In the genomic region with DNA sequence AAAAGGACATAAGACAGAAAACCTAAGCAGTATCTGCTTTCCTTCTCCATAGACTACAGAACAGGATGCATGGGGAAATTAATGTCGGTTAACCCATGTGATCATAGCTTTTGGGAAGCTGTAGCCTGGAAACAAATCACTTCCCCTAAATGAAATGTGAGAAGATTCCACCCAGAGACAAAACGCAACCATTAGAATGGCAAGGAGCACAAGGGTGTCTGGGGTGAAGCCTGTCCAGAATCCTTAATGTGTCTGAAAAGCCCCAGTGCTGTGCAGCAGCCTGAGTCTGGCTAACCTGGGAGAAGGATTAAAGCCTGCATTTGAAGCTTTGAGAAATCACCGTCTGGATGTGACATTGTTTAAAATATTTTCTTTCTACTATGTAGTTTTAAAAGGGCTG, we compare ENCODE assay signal across 22 cellular contexts.
DNase-seq lines count a peak whose midpoint lies in the region; ATAC-seq, FAIRE-seq and TF ChIP-seq lines count a peak whose summit lies in the region.
"Had no signal": no experiment of that assay in that cellular context is flagged by ENCODE, and none has a peak within 500 bp of the region (broad histone marks: within the 10 kb centered on the region; RNA-seq: fewer than 3 reads in every experiment).

No MANE protein-coding gene starts in this region.

- H3K9me3 Mint-ChIP-seq in nephron (no peaks in the 10 kb centered on the region), progenitor cell of endocrine pancreas (ENCODE audit: low read depth) (no peaks in the 10 kb centered on the region)
- H3K9me3 Mint-ChIP-seq: activated T-helper 17 cell treated with anti-CD3 and anti-CD28 coated beads, Interleukin-2, amount 50 U/mL, for 72 hours; stimulated activated effector memory CD8-positive, alpha-beta T cell treated with anti-CD3 and anti-CD28 coated beads, Interleukin-12 subunit alpha, Interleukin-12 subunit beta, amount 100 ng/mL, for 72 hours had no signal

- H4K5ac ChIP-seq in H1 (ENCODE audit: insufficient read length, low read depth, low read length): no peak overlapping the region

- H3K27me3 Mint-ChIP-seq in nephron (ENCODE audit: low read depth) (no peaks in the 10 kb centered on the region), progenitor cell of endocrine pancreas (peaks cover 2% of the 10 kb centered on the region)
- H3K27me3 Mint-ChIP-seq: activated T-helper 17 cell treated with anti-CD3 and anti-CD28 coated beads, Interleukin-2, amount 50 U/mL, for 72 hours; B cell had no signal

- no peak for TF ChIP-seq EP300 in H1 (IDR thresholded peaks at IDR 0.05; ENCODE audit: borderline replicate concordance in 1 of 2, low read depth in 2 of 2, low read length in 2 of 2)

- no peak overlapping the region for H3K4me3 ChIP-seq in H1 (ENCODE audit: extremely low read depth in 1 of 4, insufficient read depth in 2 of 4, low read depth in 3 of 4, low read length in 4 of 4)
- H3K4me3 ChIP-seq: GM23248, K562, left ventricle myocardium inferior, prostate gland, thyroid gland had no signal

- POLR2A ChIA-PET in H1 (lab: Charles Lee; ENCODE audit: partially characterized antibody): no interaction called here

- no peak for TF ChIP-seq RAD21 in H1 (IDR thresholded peaks at IDR 0.05 in 1 of 2, conservative IDR thresholded peaks at IDR 0.05 in 1 of 2; ENCODE audit: low read depth in 2 of 2, low read length in 2 of 2)

- no peak overlapping the region; the same call in 1 of the 2 replicates for H3K18ac ChIP-seq in H1 (ENCODE audit: extremely low read depth, low read length)

- H3K4me2 ChIP-seq in H1 (ENCODE audit: insufficient read depth in 1 of 2, low read depth in 2 of 2, low read length in 2 of 2): no peak overlapping the region

- peak; percentile 11 for DNase-seq in DMS153 treated with DMSO at 0.1 percent for 48 hours (lab: John Stamatoyannopoulos, UW; ENCODE audit: unreplicated experiment)
- peak; percentile 51 for DNase-seq in LHCN-M2 (ENCODE audit: low read depth)
- no peak for DNase-seq in H1 (ENCODE audit: low read depth in 1 of 2, low spot score in 2 of 2)
- no peak for DNase-seq in progenitor cell of endocrine pancreas (ENCODE audit: low spot score, unreplicated experiment)
- no peak for DNase-seq in GM19240 (ENCODE audit: insufficient read length, low spot score)
- no peak for DNase-seq in foreskin keratinocyte
- DNase-seq: activated CD4-positive, CD25-positive, alpha-beta regulatory T cell; Calu3; central memory CD4-positive, alpha-beta T cell; effector CD4-positive, alpha-beta T cell; GM23248; left ventricle myocardium inferior; NCI-H1105 treated with DMSO at 0.1 percent for 48 hours; stimulated activated CD4-positive, alpha-beta T cell treated with anti-CD3 and anti-CD28 coated beads, Interleukin-12 subunit alpha, Interleukin-12 subunit beta, amount 100 ng/mL, for 4 hours; T-helper 1 cell; thyroid gland had no signal

- H3K9me3 ChIP-seq in H1 (ENCODE audit: insufficient read depth in 2 of 2, low read depth in 1 of 2, low read length in 1 of 2): no peaks in the 10 kb centered on the region
- H3K9me3 ChIP-seq: left ventricle myocardium inferior, prostate gland, thyroid gland had no signal

- no peak overlapping the region for H4K91ac ChIP-seq in H1 (replicated peaks; ENCODE audit: insufficient read length, low read length)

- H2BK20ac ChIP-seq in H1 (ENCODE audit: low read length): no peak overlapping the region

- H3K14ac ChIP-seq in H1 (ENCODE audit: insufficient read length): no peak overlapping the region

- H4K20me1 ChIP-seq in H1 (replicated peaks in 1 of 2; ENCODE audit: control insufficient read depth in 1 of 2, insufficient read depth in 2 of 2, low read length in 2 of 2): no peaks in the 10 kb centered on the region

- H3K4me1 ChIP-seq in H1 (replicated peaks in 1 of 4; ENCODE audit: control insufficient read depth in 3 of 4, insufficient read depth in 4 of 4, low read length in 3 of 4) (no peaks in the 10 kb centered on the region), foreskin keratinocyte (peaks cover 6% of the 10 kb centered on the region)
- H3K4me1 ChIP-seq: left ventricle myocardium inferior, prostate gland, thyroid gland had no signal

- peak overlapping the region; percentile 56 to 72 (median 63) for H3K27ac Mint-ChIP-seq in nephron
- no peak overlapping the region for H3K27ac Mint-ChIP-seq in progenitor cell of endocrine pancreas
- H3K27ac Mint-ChIP-seq: activated T-helper 17 cell treated with anti-CD3 and anti-CD28 coated beads, Interleukin-2, amount 50 U/mL, for 72 hours; B cell; stimulated activated effector memory CD8-positive, alpha-beta T cell treated with anti-CD3 and anti-CD28 coated beads, Interleukin-12 subunit alpha, Interleukin-12 subunit beta, amount 100 ng/mL, for 72 hours had no signal

- peaks cover 9% of the 10 kb centered on the region for H3K4me1 Mint-ChIP-seq in nephron
- no peaks in the 10 kb centered on the region for H3K4me1 Mint-ChIP-seq in progenitor cell of endocrine pancreas (ENCODE audit: low read depth)
- H3K4me1 Mint-ChIP-seq: activated T-helper 17 cell treated with anti-CD3 and anti-CD28 coated beads, Interleukin-2, amount 50 U/mL, for 72 hours; B cell; stimulated activated effector memory CD8-positive, alpha-beta T cell treated with anti-CD3 and anti-CD28 coated beads, Interleukin-12 subunit alpha, Interleukin-12 subunit beta, amount 100 ng/mL, for 72 hours had no signal

- FAIRE-seq in H1 (lab: Jason Lieb, UNC): peak; percentile 42
- FAIRE-seq: K562 had no signal

- H4K8ac ChIP-seq in H1 (ENCODE audit: extremely low read depth, insufficient read depth, low read length): no peak overlapping the region

- H3K4ac ChIP-seq in H1 (replicated peaks; ENCODE audit: insufficient read length, low read depth, low read length): no peak overlapping the region

- no peak overlapping the region for H3K56ac ChIP-seq in H1 (replicated peaks; ENCODE audit: insufficient read length, low read depth, low read length)

- H2BK15ac ChIP-seq in H1 (ENCODE audit: low read length): no peak overlapping the region

- H3K23me2 ChIP-seq in H1 (ENCODE audit: low read depth, low read length): no peaks in the 10 kb centered on the region; the same call in 1 of the 2 replicates

- WGBS in H1 (ENCODE audit: extremely low coverage in 1 of 2, insufficient coverage in 1 of 2, insufficient read length in 1 of 2, insufficient replicate concordance in 2 of 2, low coverage in 1 of 2, low lambda C conversion rate in 2 of 2, missing lambda C conversion rate in 1 of 2), 2 experiments: 82% methylated on average over 3 of the region's 3 CpGs; no CpG with 5 or more reads in 1 of the 2 experiments

- H3K79me2 ChIP-seq in H1 (ENCODE audit: control insufficient read depth in 1 of 2, insufficient read depth in 2 of 2, low read length in 2 of 2): no peaks in the 10 kb centered on the region

- no peak for TF ChIP-seq CTCF in H1 (IDR thresholded peaks at IDR 0.05; ENCODE audit: control extremely low read depth in 1 of 3, insufficient read depth in 1 of 3, low read depth in 1 of 3, low read length in 3 of 3)
- no peak for TF ChIP-seq CTCF in nephron (IDR thresholded peaks at IDR 0.05; ENCODE audit: unreplicated experiment in 3 of 3)
- no peak for TF ChIP-seq CTCF in progenitor cell of endocrine pancreas (IDR thresholded peaks at IDR 0.05; ENCODE audit: unreplicated experiment)
- no peak for TF ChIP-seq CTCF in foreskin keratinocyte (conservative IDR thresholded peaks at IDR 0.05)

- H2BK120ac ChIP-seq in H1 (replicated peaks; ENCODE audit: low read depth, low read length): no peak overlapping the region

- no peaks in the 10 kb centered on the region for H3K79me1 ChIP-seq in H1 (ENCODE audit: low read depth, low read length)

- peak overlapping the region in 1 of 3 experiments; percentile 5 for H3K4me3 Mint-ChIP-seq in nephron
- no peak overlapping the region for H3K4me3 Mint-ChIP-seq in progenitor cell of endocrine pancreas (ENCODE audit: low read depth)
- H3K4me3 Mint-ChIP-seq: activated T-helper 17 cell treated with anti-CD3 and anti-CD28 coated beads, Interleukin-2, amount 50 U/mL, for 72 hours; B cell; stimulated activated effector memory CD8-positive, alpha-beta T cell treated with anti-CD3 and anti-CD28 coated beads, Interleukin-12 subunit alpha, Interleukin-12 subunit beta, amount 100 ng/mL, for 72 hours had no signal

- no peak overlapping the region for H3K9ac ChIP-seq in H1 (replicated peaks in 1 of 4; ENCODE audit: extremely low read depth in 1 of 4, low read depth in 3 of 4, low read length in 3 of 4)
- H3K9ac ChIP-seq: GM23248 had no signal

- H3K27me3 ChIP-seq in H1 (replicated peaks in 1 of 4; ENCODE audit: control insufficient read depth in 3 of 4, extremely low read depth in 1 of 4, insufficient read depth in 3 of 4, low read length in 3 of 4): no peaks in the 10 kb centered on the region
- H3K27me3 ChIP-seq in foreskin keratinocyte: no peaks in the 10 kb centered on the region
- H3K27me3 ChIP-seq: thyroid gland had no signal

- H2BK12ac ChIP-seq in H1 (ENCODE audit: low read depth, low read length): no peak overlapping the region

- H2AFZ ChIP-seq in H1 (ENCODE audit: low read length): peak overlapping the region; percentile 99
- H2AFZ ChIP-seq: GM23248 had no signal

- no peak overlapping the region for H2BK5ac ChIP-seq in H1 (ENCODE audit: low read depth, low read length)

- no peaks in the 10 kb centered on the region for H3K36me3 ChIP-seq in H1 (ENCODE audit: control insufficient read depth in 2 of 4, insufficient read depth in 4 of 4, low read length in 3 of 4)
- H3K36me3 ChIP-seq: left ventricle myocardium inferior, prostate gland, thyroid gland had no signal

- no peak overlapping the region for H2AK5ac ChIP-seq in H1 (ENCODE audit: low read depth, low read length)

- CTCF ChIA-PET in H1 (lab: Charles Lee; ENCODE audit: partially characterized antibody): interaction anchor here (0.8 kb wide), 1 partner anchor 12 kb away, joined by 3 read pairs; no protein-coding TSS in a partner anchor

- TF ChIP-seq POLR2A in H1 (IDR thresholded peaks at IDR 0.05; ENCODE audit: control extremely low read depth in 1 of 2, low read depth in 2 of 2, low read length in 2 of 2): no peak

- no peaks in the 10 kb centered on the region for H3K36me3 Mint-ChIP-seq in nephron (ENCODE audit: low read depth)
- H3K36me3 Mint-ChIP-seq in progenitor cell of endocrine pancreas (ENCODE audit: insufficient read depth): no peaks in the 10 kb centered on the region
- H3K36me3 Mint-ChIP-seq: stimulated activated effector memory CD8-positive, alpha-beta T cell treated with anti-CD3 and anti-CD28 coated beads, Interleukin-12 subunit alpha, Interleukin-12 subunit beta, amount 100 ng/mL, for 72 hours had no signal

- no peak for ATAC-seq in foreskin keratinocyte
- ATAC-seq: activated T-helper 17 cell treated with anti-CD3 and anti-CD28 coated beads, Interleukin-2, amount 50 U/mL, for 72 hours; K562; stimulated activated effector memory CD8-positive, alpha-beta T cell treated with anti-CD3 and anti-CD28 coated beads, Interleukin-12 subunit alpha, Interleukin-12 subunit beta, amount 100 ng/mL, for 72 hours had no signal

- no peak overlapping the region for H3K27ac ChIP-seq in H1 (ENCODE audit: low read depth, low read length)
- no peak overlapping the region for H3K27ac ChIP-seq in foreskin keratinocyte
- H3K27ac ChIP-seq: GM23248, left ventricle myocardium inferior, prostate gland, thyroid gland had no signal

- no peak overlapping the region for H3K23ac ChIP-seq in H1 (ENCODE audit: insufficient read length)

TF ChIP-seq in H1, 55 proteins besides CTCF, POLR2A, EP300 and RAD21 (continues in another document):
- no peak for TF ChIP-seq HDAC2 (IDR thresholded peaks at IDR 0.05; ENCODE audit: borderline replicate concordance in 1 of 2, low read depth in 2 of 2, low read length in 2 of 2)

Comparison
In these comparisons a context has a peak if more than half of its experiments do, and no peak if none do; other contexts are left out.
1. DNase-seq: peak in DMS153 treated with DMSO at 0.1 percent for 48 hours (single experiment) and LHCN-M2 (single experiment); none in H1 (0 of 2), progenitor cell of endocrine pancreas (single experiment), GM19240 (single experiment) and foreskin keratinocyte (0 of 2).